Comparison of ENCODE assay signal across 1 cellular context in genomic region chr2:44955593-44956449, GRCh38.
TF ChIP-seq lines count a peak whose summit lies in the region.

No MANE protein-coding gene starts in this region.

TF ChIP-seq in HepG2, 621 proteins besides CTCF, POLR2A, EP300 and RAD21 (continued from another document and continues in another):
- TF ChIP-seq SNAPC4 (CRISPR knock-in tag; IDR thresholded peaks at IDR 0.05): 0 out of 2 replicates have a peak, but pooled peaks have one; percentile 32
- TF ChIP-seq ZBTB21 (CRISPR knock-in tag; IDR thresholded peaks at IDR 0.05): no peak
- peak; percentile 27; the same call in 1 of the 2 replicates for TF ChIP-seq KAT8 (CRISPR knock-in tag; IDR thresholded peaks at IDR 0.05)
- TF ChIP-seq EED (CRISPR knock-in tag; IDR thresholded peaks at IDR 0.05): no peak
- no peak for TF ChIP-seq ZMAT5 (CRISPR knock-in tag; IDR thresholded peaks at IDR 0.05; ENCODE audit: borderline replicate concordance, low read depth)
- TF ChIP-seq HCFC1 (IDR thresholded peaks at IDR 0.05; ENCODE audit: low read depth, low read length): no peak
- TF ChIP-seq ZBTB42 (CRISPR knock-in tag; IDR thresholded peaks at IDR 0.05): 0 out of 2 replicates have a peak, but pooled peaks have one; percentile 74
- TF ChIP-seq, protein P1, sequence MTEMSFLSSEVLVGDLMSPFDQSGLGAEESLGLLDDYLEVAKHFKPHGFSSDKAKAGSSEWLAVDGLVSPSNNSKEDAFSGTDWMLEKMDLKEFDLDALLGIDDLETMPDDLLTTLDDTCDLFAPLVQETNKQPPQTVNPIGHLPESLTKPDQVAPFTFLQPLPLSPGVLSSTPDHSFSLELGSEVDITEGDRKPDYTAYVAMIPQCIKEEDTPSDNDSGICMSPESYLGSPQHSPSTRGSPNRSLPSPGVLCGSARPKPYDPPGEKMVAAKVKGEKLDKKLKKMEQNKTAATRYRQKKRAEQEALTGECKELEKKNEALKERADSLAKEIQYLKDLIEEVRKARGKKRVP (CRISPR knock-in tag; IDR thresholded peaks at IDR 0.05): no peak
- TF ChIP-seq IKZF4 (CRISPR knock-in tag; IDR thresholded peaks at IDR 0.05; ENCODE audit: borderline replicate concordance, low read depth, not compliant biosample characterization): no peak
- TF ChIP-seq ZNF501 (CRISPR knock-in tag; IDR thresholded peaks at IDR 0.05): no peak; the same call in 1 of the 2 replicates
- no peak for TF ChIP-seq ZNF558 (CRISPR knock-in tag; IDR thresholded peaks at IDR 0.05; ENCODE audit: borderline replicate concordance)
- TF ChIP-seq, protein P2, sequence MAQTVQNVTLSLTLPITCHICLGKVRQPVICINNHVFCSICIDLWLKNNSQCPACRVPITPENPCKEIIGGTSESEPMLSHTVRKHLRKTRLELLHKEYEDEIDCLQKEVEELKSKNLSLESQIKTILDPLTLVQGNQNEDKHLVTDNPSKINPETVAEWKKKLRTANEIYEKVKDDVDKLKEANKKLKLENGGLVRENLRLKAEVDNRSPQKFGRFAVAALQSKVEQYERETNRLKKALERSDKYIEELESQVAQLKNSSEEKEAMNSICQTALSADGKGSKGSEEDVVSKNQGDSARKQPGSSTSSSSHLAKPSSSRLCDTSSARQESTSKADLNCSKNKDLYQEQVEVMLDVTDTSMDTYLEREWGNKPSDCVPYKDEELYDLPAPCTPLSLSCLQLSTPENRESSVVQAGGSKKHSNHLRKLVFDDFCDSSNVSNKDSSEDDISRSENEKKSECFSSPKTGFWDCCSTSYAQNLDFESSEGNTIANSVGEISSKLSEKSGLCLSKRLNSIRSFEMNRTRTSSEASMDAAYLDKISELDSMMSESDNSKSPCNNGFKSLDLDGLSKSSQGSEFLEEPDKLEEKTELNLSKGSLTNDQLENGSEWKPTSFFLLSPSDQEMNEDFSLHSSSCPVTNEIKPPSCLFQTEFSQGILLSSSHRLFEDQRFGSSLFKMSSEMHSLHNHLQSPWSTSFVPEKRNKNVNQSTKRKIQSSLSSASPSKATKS (CRISPR knock-in tag; IDR thresholded peaks at IDR 0.05): no peak
- TF ChIP-seq SOX6 (IDR thresholded peaks at IDR 0.05): no peak
- peak; percentile 64 for TF ChIP-seq SOX6 (CRISPR knock-in tag; IDR thresholded peaks at IDR 0.05)
- TF ChIP-seq, protein P3, sequence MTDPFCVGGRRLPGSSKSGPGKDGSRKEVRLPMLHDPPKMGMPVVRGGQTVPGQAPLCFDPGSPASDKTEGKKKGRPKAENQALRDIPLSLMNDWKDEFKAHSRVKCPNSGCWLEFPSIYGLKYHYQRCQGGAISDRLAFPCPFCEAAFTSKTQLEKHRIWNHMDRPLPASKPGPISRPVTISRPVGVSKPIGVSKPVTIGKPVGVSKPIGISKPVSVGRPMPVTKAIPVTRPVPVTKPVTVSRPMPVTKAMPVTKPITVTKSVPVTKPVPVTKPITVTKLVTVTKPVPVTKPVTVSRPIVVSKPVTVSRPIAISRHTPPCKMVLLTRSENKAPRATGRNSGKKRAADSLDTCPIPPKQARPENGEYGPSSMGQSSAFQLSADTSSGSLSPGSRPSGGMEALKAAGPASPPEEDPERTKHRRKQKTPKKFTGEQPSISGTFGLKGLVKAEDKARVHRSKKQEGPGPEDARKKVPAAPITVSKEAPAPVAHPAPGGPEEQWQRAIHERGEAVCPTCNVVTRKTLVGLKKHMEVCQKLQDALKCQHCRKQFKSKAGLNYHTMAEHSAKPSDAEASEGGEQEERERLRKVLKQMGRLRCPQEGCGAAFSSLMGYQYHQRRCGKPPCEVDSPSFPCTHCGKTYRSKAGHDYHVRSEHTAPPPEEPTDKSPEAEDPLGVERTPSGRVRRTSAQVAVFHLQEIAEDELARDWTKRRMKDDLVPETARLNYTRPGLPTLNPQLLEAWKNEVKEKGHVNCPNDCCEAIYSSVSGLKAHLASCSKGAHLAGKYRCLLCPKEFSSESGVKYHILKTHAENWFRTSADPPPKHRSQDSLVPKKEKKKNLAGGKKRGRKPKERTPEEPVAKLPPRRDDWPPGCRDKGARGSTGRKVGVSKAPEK (CRISPR knock-in tag; IDR thresholded peaks at IDR 0.05; ENCODE audit: borderline replicate concordance): peak; percentile 66; the same call in 1 of the 2 replicates
- TF ChIP-seq FOXJ3 (CRISPR knock-in tag; IDR thresholded peaks at IDR 0.05; ENCODE audit: borderline replicate concordance): no peak
- TF ChIP-seq, protein P4, sequence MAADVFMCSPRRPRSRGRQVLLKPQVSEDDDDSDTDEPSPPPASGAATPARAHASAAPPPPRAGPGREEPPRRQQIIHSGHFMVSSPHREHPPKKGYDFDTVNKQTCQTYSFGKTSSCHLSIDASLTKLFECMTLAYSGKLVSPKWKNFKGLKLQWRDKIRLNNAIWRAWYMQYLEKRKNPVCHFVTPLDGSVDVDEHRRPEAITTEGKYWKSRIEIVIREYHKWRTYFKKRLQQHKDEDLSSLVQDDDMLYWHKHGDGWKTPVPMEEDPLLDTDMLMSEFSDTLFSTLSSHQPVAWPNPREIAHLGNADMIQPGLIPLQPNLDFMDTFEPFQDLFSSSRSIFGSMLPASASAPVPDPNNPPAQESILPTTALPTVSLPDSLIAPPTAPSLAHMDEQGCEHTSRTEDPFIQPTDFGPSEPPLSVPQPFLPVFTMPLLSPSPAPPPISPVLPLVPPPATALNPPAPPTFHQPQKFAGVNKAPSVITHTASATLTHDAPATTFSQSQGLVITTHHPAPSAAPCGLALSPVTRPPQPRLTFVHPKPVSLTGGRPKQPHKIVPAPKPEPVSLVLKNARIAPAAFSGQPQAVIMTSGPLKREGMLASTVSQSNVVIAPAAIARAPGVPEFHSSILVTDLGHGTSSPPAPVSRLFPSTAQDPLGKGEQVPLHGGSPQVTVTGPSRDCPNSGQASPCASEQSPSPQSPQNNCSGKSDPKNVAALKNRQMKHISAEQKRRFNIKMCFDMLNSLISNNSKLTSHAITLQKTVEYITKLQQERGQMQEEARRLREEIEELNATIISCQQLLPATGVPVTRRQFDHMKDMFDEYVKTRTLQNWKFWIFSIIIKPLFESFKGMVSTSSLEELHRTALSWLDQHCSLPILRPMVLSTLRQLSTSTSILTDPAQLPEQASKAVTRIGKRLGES (CRISPR knock-in tag; IDR thresholded peaks at IDR 0.05; ENCODE audit: borderline replicate concordance): no peak
- TF ChIP-seq, protein P5, sequence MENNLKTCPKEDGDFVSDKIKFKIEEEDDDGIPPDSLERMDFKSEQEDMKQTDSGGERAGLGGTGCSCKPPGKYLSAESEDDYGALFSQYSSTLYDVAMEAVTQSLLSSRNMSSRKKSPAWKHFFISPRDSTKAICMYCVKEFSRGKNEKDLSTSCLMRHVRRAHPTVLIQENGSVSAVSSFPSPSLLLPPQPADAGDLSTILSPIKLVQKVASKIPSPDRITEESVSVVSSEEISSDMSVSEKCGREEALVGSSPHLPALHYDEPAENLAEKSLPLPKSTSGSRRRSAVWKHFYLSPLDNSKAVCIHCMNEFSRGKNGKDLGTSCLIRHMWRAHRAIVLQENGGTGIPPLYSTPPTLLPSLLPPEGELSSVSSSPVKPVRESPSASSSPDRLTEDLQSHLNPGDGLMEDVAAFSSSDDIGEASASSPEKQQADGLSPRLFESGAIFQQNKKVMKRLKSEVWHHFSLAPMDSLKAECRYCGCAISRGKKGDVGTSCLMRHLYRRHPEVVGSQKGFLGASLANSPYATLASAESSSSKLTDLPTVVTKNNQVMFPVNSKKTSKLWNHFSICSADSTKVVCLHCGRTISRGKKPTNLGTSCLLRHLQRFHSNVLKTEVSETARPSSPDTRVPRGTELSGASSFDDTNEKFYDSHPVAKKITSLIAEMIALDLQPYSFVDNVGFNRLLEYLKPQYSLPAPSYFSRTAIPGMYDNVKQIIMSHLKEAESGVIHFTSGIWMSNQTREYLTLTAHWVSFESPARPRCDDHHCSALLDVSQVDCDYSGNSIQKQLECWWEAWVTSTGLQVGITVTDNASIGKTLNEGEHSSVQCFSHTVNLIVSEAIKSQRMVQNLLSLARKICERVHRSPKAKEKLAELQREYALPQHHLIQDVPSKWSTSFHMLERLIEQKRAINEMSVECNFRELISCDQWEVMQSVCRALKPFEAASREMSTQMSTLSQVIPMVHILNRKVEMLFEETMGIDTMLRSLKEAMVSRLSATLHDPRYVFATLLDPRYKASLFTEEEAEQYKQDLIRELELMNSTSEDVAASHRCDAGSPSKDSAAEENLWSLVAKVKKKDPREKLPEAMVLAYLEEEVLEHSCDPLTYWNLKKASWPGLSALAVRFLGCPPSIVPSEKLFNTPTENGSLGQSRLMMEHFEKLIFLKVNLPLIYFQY (CRISPR knock-in tag; IDR thresholded peaks at IDR 0.05; ENCODE audit: borderline replicate concordance): no peak
- no peak for TF ChIP-seq POLR2G (IDR thresholded peaks at IDR 0.05; ENCODE audit: low read depth, low read length)
- TF ChIP-seq, protein P6, sequence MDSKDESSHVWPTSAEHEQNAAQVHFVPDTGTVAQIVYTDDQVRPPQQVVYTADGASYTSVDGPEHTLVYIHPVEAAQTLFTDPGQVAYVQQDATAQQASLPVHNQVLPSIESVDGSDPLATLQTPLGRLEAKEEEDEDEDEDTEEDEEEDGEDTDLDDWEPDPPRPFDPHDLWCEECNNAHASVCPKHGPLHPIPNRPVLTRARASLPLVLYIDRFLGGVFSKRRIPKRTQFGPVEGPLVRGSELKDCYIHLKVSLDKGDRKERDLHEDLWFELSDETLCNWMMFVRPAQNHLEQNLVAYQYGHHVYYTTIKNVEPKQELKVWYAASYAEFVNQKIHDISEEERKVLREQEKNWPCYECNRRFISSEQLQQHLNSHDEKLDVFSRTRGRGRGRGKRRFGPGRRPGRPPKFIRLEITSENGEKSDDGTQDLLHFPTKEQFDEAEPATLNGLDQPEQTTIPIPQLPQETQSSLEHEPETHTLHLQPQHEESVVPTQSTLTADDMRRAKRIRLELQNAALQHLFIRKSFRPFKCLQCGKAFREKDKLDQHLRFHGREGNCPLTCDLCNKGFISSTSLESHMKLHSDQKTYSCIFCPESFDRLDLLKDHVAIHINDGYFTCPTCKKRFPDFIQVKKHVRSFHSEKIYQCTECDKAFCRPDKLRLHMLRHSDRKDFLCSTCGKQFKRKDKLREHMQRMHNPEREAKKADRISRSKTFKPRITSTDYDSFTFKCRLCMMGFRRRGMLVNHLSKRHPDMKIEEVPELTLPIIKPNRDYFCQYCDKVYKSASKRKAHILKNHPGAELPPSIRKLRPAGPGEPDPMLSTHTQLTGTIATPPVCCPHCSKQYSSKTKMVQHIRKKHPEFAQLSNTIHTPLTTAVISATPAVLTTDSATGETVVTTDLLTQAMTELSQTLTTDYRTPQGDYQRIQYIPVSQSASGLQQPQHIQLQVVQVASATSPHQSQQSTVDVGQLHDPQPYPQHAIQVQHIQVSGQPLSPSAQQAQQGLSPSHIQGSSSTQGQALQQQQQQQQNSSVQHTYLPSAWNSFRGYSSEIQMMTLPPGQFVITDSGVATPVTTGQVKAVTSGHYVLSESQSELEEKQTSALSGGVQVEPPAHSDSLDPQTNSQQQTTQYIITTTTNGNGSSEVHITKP (CRISPR knock-in tag; IDR thresholded peaks at IDR 0.05; ENCODE audit: low read depth): no peak
- peak; percentile 78 for TF ChIP-seq XRCC5 (optimal IDR thresholded peaks at IDR 0.05; ENCODE audit: low read length)
- TF ChIP-seq, protein P7, sequence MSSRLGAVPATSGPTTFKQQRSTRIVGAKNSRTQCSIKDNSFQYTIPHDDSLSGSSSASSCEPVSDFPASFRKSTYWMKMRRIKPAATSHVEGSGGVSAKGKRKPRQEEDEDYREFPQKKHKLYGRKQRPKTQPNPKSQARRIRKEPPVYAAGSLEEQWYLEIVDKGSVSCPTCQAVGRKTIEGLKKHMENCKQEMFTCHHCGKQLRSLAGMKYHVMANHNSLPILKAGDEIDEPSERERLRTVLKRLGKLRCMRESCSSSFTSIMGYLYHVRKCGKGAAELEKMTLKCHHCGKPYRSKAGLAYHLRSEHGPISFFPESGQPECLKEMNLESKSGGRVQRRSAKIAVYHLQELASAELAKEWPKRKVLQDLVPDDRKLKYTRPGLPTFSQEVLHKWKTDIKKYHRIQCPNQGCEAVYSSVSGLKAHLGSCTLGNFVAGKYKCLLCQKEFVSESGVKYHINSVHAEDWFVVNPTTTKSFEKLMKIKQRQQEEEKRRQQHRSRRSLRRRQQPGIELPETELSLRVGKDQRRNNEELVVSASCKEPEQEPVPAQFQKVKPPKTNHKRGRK (CRISPR knock-in tag; IDR thresholded peaks at IDR 0.05): no peak
- TF ChIP-seq ATF6 (CRISPR knock-in tag; conservative IDR thresholded peaks at IDR 0.05): no peak
